ENCODE assay signal across 12 cellular contexts in genomic region chr3:197216169-197216860, GRCh38.
DNase-seq lines count a peak whose midpoint lies in the region; ATAC-seq and TF ChIP-seq lines count a peak whose summit lies in the region.
"Had no signal": no experiment of that assay in that cellular context is flagged by ENCODE, and none has a peak within 500 bp of the region (broad histone marks: within the 10 kb centered on the region; RNA-seq: fewer than 3 reads in every experiment).

No MANE protein-coding gene starts in this region.

- H3K36me3 ChIP-seq in right atrium auricular region (no peaks in the 10 kb centered on the region), brain microvascular endothelial cell (replicated peaks) (no peaks in the 10 kb centered on the region)

- no peak overlapping the region for H3K27ac ChIP-seq in right atrium auricular region
- H3K27ac ChIP-seq in brain microvascular endothelial cell: peak overlapping the region; percentile 59
- H3K27ac ChIP-seq: 22Rv1 had no signal

- H3K4me3 ChIP-seq in right atrium auricular region (no peak overlapping the region), brain microvascular endothelial cell (ENCODE audit: low read depth, low read length) (no peak overlapping the region)

- H3K27ac Mint-ChIP-seq in activated naive CD8-positive, alpha-beta T cell treated with anti-CD3 and anti-CD28 coated beads for 36 hours: no peak overlapping the region

- in situ Hi-C loops in brain microvascular endothelial cell (cut with HindIII; ENCODE audit: low pct_ligation_motif_present, low sequenced_read_pairs): no loop called here

- peaks cover 0 to 27% of the 10 kb centered on the region in 2 donors for H3K4me1 ChIP-seq in right atrium auricular region

- ATAC-seq in Right ventricle myocardium inferior: peak; percentile 34
- no peak for ATAC-seq in GM18867 (IDR thresholded peaks at IDR 0.05; ENCODE audit: unreplicated experiment)
- no peak for ATAC-seq in GM18858 (IDR thresholded peaks at IDR 0.05; ENCODE audit: unreplicated experiment)

- TF ChIP-seq CTCF in right atrium auricular region (IDR thresholded peaks at IDR 0.05) (no peak), brain microvascular endothelial cell (IDR thresholded peaks at IDR 0.05; ENCODE audit: low read depth, low read length, missing control alignments) (no peak)

- DNase-seq in Right ventricle myocardium inferior (ENCODE audit: missing footprints): no peak
- DNase-seq in right atrium auricular region (ENCODE audit: low spot score): no peak
- DNase-seq in brain microvascular endothelial cell: peak; percentile 37
- DNase-seq in hepatic stellate cell (ENCODE audit: low spot score): peak; percentile 40
- DNase-seq in head of caudate nucleus: no peak
- DNase-seq in activated naive CD8-positive, alpha-beta T cell treated with anti-CD3 and anti-CD28 coated beads for 36 hours: no peak
- DNase-seq: hippocampal formation; NCI-H1436; stimulated activated naive CD4-positive, alpha-beta T cell treated with Interleukin-2 at 50 U/mL for 16 hours had no signal

- intact Hi-C loops in Right ventricle myocardium inferior (cut with DNase I) (no loop called here), head of caudate nucleus (cut with DNase I) (no loop called here)

- H3K9me3 Mint-ChIP-seq in activated naive CD8-positive, alpha-beta T cell treated with anti-CD3 and anti-CD28 coated beads for 36 hours: no peaks in the 10 kb centered on the region

- H3K36me3 Mint-ChIP-seq in activated naive CD8-positive, alpha-beta T cell treated with anti-CD3 and anti-CD28 coated beads for 36 hours: no peaks in the 10 kb centered on the region

- no peaks in the 10 kb centered on the region for H3K27me3 ChIP-seq in right atrium auricular region
- no peaks in the 10 kb centered on the region for H3K27me3 ChIP-seq in brain microvascular endothelial cell (replicated peaks)

- H3K27me3 Mint-ChIP-seq in activated naive CD8-positive, alpha-beta T cell treated with anti-CD3 and anti-CD28 coated beads for 36 hours: no peaks in the 10 kb centered on the region

- no peak overlapping the region for H3K4me3 Mint-ChIP-seq in activated naive CD8-positive, alpha-beta T cell treated with anti-CD3 and anti-CD28 coated beads for 36 hours

- H3K4me1 Mint-ChIP-seq in activated naive CD8-positive, alpha-beta T cell treated with anti-CD3 and anti-CD28 coated beads for 36 hours: peaks cover 20% of the 10 kb centered on the region

- no peaks in the 10 kb centered on the region for H3K9me3 ChIP-seq in right atrium auricular region

Comparison
In these comparisons a context has a peak if more than half of its experiments do, and no peak if none do; other contexts are left out.
1. DNase-seq: peak in brain microvascular endothelial cell (single experiment) and hepatic stellate cell (single experiment); none in Right ventricle myocardium inferior (single experiment), right atrium auricular region (single experiment), head of caudate nucleus (0 of 42) and activated naive CD8-positive, alpha-beta T cell treated with anti-CD3 and anti-CD28 coated beads for 36 hours (single experiment).